Comparison of ENCODE assay signal across 29 cellular contexts in the genomic region with DNA sequence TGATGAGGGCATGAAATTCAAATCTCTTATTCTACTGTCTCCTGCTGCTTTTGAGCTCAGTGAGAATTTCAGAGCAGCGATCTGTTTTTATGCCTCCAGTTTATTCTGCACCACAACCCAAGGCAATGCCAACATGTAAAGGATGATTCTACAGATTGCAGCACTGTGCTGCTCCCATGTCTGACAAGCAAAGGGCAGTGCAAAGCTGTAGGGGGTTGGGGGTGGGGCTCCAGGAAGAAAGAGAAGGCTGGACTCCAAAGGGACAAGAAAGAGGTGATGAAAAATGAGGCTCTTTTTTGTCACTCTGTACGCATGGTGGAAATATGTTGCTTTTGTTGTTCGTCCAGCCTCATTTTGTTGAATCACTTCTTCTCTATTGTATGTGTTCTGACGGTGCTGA.
"Had no signal": no experiment of that assay in that cellular context is flagged by ENCODE, and none has a peak within 500 bp of the region (broad histone marks: within the 10 kb centered on the region; RNA-seq: fewer than 3 reads in every experiment).

No MANE protein-coding gene starts in this region.

- DNase-seq: naive thymus-derived CD8-positive, alpha-beta T cell; nephron progenitor cell; occipital lobe; ovary; posterior cingulate gyrus; psoas muscle; right cardiac atrium; right lobe of liver; sigmoid colon; small intestine; stimulated activated CD4-positive, alpha-beta T cell treated with anti-CD3 and anti-CD28 coated beads, Interleukin-15, amount 100 ng/mL, for 24 hours; stimulated activated CD4-positive, alpha-beta T cell treated with anti-CD3 and anti-CD28 coated beads, Interleukin-2, amount 100 ng/mL, for 24 hours; stimulated activated CD4-positive, alpha-beta T cell treated with anti-CD3 and anti-CD28 coated beads, Interleukin-2, amount 100 ng/mL, for 48 hours; stimulated activated CD4-positive, alpha-beta T cell treated with anti-CD3 and anti-CD28 coated beads, Interleukin-4, amount 100 ng/mL, for 24 hours; stimulated activated naive B cell treated with anti-CD40 and anti-IgM and Interleukin-4, amounts not matched to agents 10 μg/mL and 1 μg/mL and 100 μg/mL, for 72 hours; stimulated activated naive CD4-positive, alpha-beta T cell treated with Interleukin-2 at 50 U/mL for 16 hours; stomach; thyroid gland; trophoblast cell; upper lobe of right lung; uterus had no signal

- ATAC-seq: naive thymus-derived CD8-positive, alpha-beta T cell; natural killer cell treated with Interleukin-12 subunit alpha and Interleukin-12 subunit beta and Interleukin-15 and Interleukin-18, amount 100 ng/mL, for 72 hours; psoas muscle; right cardiac atrium; right lobe of liver; stimulated activated effector memory CD8-positive, alpha-beta T cell treated with anti-CD3 and anti-CD28 coated beads, Interleukin-12 subunit alpha, Interleukin-12 subunit beta, amount 100 ng/mL, for 72 hours; stimulated activated naive B cell treated with anti-CD40 and anti-IgM and Interleukin-4, amounts not matched to agents 10 μg/mL and 1 μg/mL and 100 μg/mL, for 72 hours; upper lobe of right lung had no signal

- H3K4me1 ChIP-seq: parathyroid adenoma, psoas muscle, right lobe of liver, sigmoid colon, stomach, thyroid gland, tibial nerve, upper lobe of right lung, uterus had no signal

- H3K36me3 ChIP-seq: ovary, right lobe of liver, sigmoid colon, stomach, thoracic aorta, thyroid gland, tibial nerve, upper lobe of right lung, uterus had no signal

- H3K27ac Mint-ChIP-seq: naive thymus-derived CD8-positive, alpha-beta T cell; natural killer cell treated with Interleukin-12 subunit alpha and Interleukin-12 subunit beta and Interleukin-15 and Interleukin-18, amount 100 ng/mL, for 72 hours; nephron progenitor cell; progenitor cell of endocrine pancreas; stimulated activated effector memory CD8-positive, alpha-beta T cell treated with anti-CD3 and anti-CD28 coated beads, Interleukin-12 subunit alpha, Interleukin-12 subunit beta, amount 100 ng/mL, for 72 hours; stimulated activated naive B cell treated with anti-CD40 and anti-IgM and Interleukin-4, amounts not matched to agents 10 μg/mL and 1 μg/mL and 100 μg/mL, for 72 hours; stimulated activated naive CD8-positive, alpha-beta T cell treated with anti-CD3 and anti-CD28 coated beads, Interleukin-15, Interleukin-2, amounts not matched to agents 100 ng/mL and 50 ng/mL, for 24 hours had no signal

- H3K9me3 ChIP-seq: ovary, psoas muscle, right lobe of liver, sigmoid colon, stomach, thoracic aorta, thyroid gland, tibial nerve, upper lobe of right lung, uterus had no signal

- H3K79me2 ChIP-seq: parathyroid adenoma had no signal

- H3K36me3 Mint-ChIP-seq: naive thymus-derived CD8-positive, alpha-beta T cell; natural killer cell treated with Interleukin-12 subunit alpha and Interleukin-12 subunit beta and Interleukin-15 and Interleukin-18, amount 100 ng/mL, for 72 hours; stimulated activated effector memory CD8-positive, alpha-beta T cell treated with anti-CD3 and anti-CD28 coated beads, Interleukin-12 subunit alpha, Interleukin-12 subunit beta, amount 100 ng/mL, for 72 hours; stimulated activated naive B cell treated with anti-CD40 and anti-IgM and Interleukin-4, amounts not matched to agents 10 μg/mL and 1 μg/mL and 100 μg/mL, for 72 hours had no signal

- H3K27me3 Mint-ChIP-seq: natural killer cell treated with Interleukin-12 subunit alpha and Interleukin-12 subunit beta and Interleukin-15 and Interleukin-18, amount 100 ng/mL, for 72 hours; progenitor cell of endocrine pancreas; stimulated activated naive B cell treated with anti-CD40 and anti-IgM and Interleukin-4, amounts not matched to agents 10 μg/mL and 1 μg/mL and 100 μg/mL, for 72 hours; stimulated activated naive CD8-positive, alpha-beta T cell treated with anti-CD3 and anti-CD28 coated beads, Interleukin-15, Interleukin-2, amounts not matched to agents 100 ng/mL and 50 ng/mL, for 24 hours had no signal

- H3K9me3 Mint-ChIP-seq: natural killer cell treated with Interleukin-12 subunit alpha and Interleukin-12 subunit beta and Interleukin-15 and Interleukin-18, amount 100 ng/mL, for 72 hours; nephron progenitor cell; stimulated activated effector memory CD8-positive, alpha-beta T cell treated with anti-CD3 and anti-CD28 coated beads, Interleukin-12 subunit alpha, Interleukin-12 subunit beta, amount 100 ng/mL, for 72 hours; stimulated activated naive CD8-positive, alpha-beta T cell treated with anti-CD3 and anti-CD28 coated beads, Interleukin-15, Interleukin-2, amounts not matched to agents 100 ng/mL and 50 ng/mL, for 24 hours had no signal

- H3K4me1 Mint-ChIP-seq: naive thymus-derived CD8-positive, alpha-beta T cell; nephron progenitor cell; stimulated activated effector memory CD8-positive, alpha-beta T cell treated with anti-CD3 and anti-CD28 coated beads, Interleukin-12 subunit alpha, Interleukin-12 subunit beta, amount 100 ng/mL, for 72 hours; stimulated activated naive B cell treated with anti-CD40 and anti-IgM and Interleukin-4, amounts not matched to agents 10 μg/mL and 1 μg/mL and 100 μg/mL, for 72 hours had no signal

- H3K4me3 ChIP-seq: ovary, psoas muscle, right lobe of liver, sigmoid colon, stomach, thoracic aorta, thyroid gland, tibial nerve, upper lobe of right lung, uterus had no signal

- H3K9ac ChIP-seq: parathyroid adenoma had no signal

- H3K27ac ChIP-seq: ovary, parathyroid adenoma, psoas muscle, right lobe of liver, sigmoid colon, stomach, thoracic aorta, thyroid gland, tibial nerve, upper lobe of right lung, uterus had no signal

- H2AFZ ChIP-seq: parathyroid adenoma had no signal

- H3K4me3 Mint-ChIP-seq: naive thymus-derived CD8-positive, alpha-beta T cell; natural killer cell treated with Interleukin-12 subunit alpha and Interleukin-12 subunit beta and Interleukin-15 and Interleukin-18, amount 100 ng/mL, for 72 hours; nephron progenitor cell; neural crest cell; stimulated activated effector memory CD8-positive, alpha-beta T cell treated with anti-CD3 and anti-CD28 coated beads, Interleukin-12 subunit alpha, Interleukin-12 subunit beta, amount 100 ng/mL, for 72 hours; stimulated activated naive B cell treated with anti-CD40 and anti-IgM and Interleukin-4, amounts not matched to agents 10 μg/mL and 1 μg/mL and 100 μg/mL, for 72 hours; stimulated activated naive CD8-positive, alpha-beta T cell treated with anti-CD3 and anti-CD28 coated beads, Interleukin-15, Interleukin-2, amounts not matched to agents 100 ng/mL and 50 ng/mL, for 24 hours had no signal

- H3K27me3 ChIP-seq: ovary, right lobe of liver, sigmoid colon, stomach, thyroid gland, tibial nerve, upper lobe of right lung, uterus had no signal
